ENCODE assay signal across 19 cellular contexts in genomic region chr5:35622974-35623373, GRCh38. TPM values are rescaled to one million over a fixed set of nuclear protein-coding genes. Genes with fewer than 3 reads are reported as not detected.
DNase-seq lines count a peak whose midpoint lies in the region; ATAC-seq and FAIRE-seq lines count a peak whose summit lies in the region.
"Had no signal": no experiment of that assay in that cellular context is flagged by ENCODE, and none has a peak within 500 bp of the region (broad histone marks: within the 10 kb centered on the region; RNA-seq: fewer than 3 reads in every experiment).

No MANE protein-coding gene starts in this region.

- peak overlapping the region; percentile 13 for H3K27ac Mint-ChIP-seq in activated T-cell treated with anti-CD3 and anti-CD28 coated beads, Interleukin-2, amount 50 U/mL, for 72 hours
- H3K27ac Mint-ChIP-seq in activated T-helper 17 cell treated with anti-CD3 and anti-CD28 coated beads, Interleukin-2, amount 50 U/mL, for 72 hours = peak overlapping the region; percentile 74
- H3K27ac Mint-ChIP-seq: CD4-positive, CD25-positive, alpha-beta regulatory T cell; H9 had no signal

- H3K9me3 Mint-ChIP-seq in activated T-cell treated with anti-CD3 and anti-CD28 coated beads, Interleukin-2, amount 50 U/mL, for 72 hours = no peaks in the 10 kb centered on the region
- H3K9me3 Mint-ChIP-seq in activated T-cell treated with anti-CD3 and anti-CD28 coated beads, Interleukin-2, amount 50 U/mL, for 4 hours = no peaks in the 10 kb centered on the region
- no peaks in the 10 kb centered on the region for H3K9me3 Mint-ChIP-seq in activated T-helper 17 cell treated with anti-CD3 and anti-CD28 coated beads, Interleukin-2, amount 50 U/mL, for 72 hours
- H3K9me3 Mint-ChIP-seq: CD4-positive, CD25-positive, alpha-beta regulatory T cell; H9 had no signal

- H3K27me3 Mint-ChIP-seq in activated T-cell treated with anti-CD3 and anti-CD28 coated beads, Interleukin-2, amount 50 U/mL, for 72 hours (ENCODE audit: low read depth) = no peaks in the 10 kb centered on the region
- no peaks in the 10 kb centered on the region for H3K27me3 Mint-ChIP-seq in activated T-cell treated with anti-CD3 and anti-CD28 coated beads, Interleukin-2, amount 50 U/mL, for 4 hours (ENCODE audit: low read depth)
- no peaks in the 10 kb centered on the region for H3K27me3 Mint-ChIP-seq in activated T-helper 17 cell treated with anti-CD3 and anti-CD28 coated beads, Interleukin-2, amount 50 U/mL, for 72 hours

- H3K36me3 Mint-ChIP-seq in activated T-cell treated with anti-CD3 and anti-CD28 coated beads, Interleukin-2, amount 50 U/mL, for 72 hours (ENCODE audit: insufficient read depth in 2 of 2) = no peaks in the 10 kb centered on the region
- peaks cover 3% of the 10 kb centered on the region for H3K36me3 Mint-ChIP-seq in activated T-cell treated with anti-CD3 and anti-CD28 coated beads, Interleukin-2, amount 50 U/mL, for 4 hours (ENCODE audit: insufficient read depth)
- no peaks in the 10 kb centered on the region for H3K36me3 Mint-ChIP-seq in activated T-helper 17 cell treated with anti-CD3 and anti-CD28 coated beads, Interleukin-2, amount 50 U/mL, for 72 hours (ENCODE audit: low read depth)
- H3K36me3 Mint-ChIP-seq: CD4-positive, CD25-positive, alpha-beta regulatory T cell had no signal

- FAIRE-seq in GM18507 (lab: Jason Lieb, UNC) = peak; percentile 21
- FAIRE-seq in urothelium cell line (lab: Jason Lieb, UNC) = peak; percentile 5
- FAIRE-seq: A204.1, HepG2, RCC 7860 had no signal

- ATAC-seq in activated T-cell treated with anti-CD3 and anti-CD28 coated beads, Interleukin-2, amount 50 U/mL, for 72 hours (replicated peaks in 1 of 2) = peak; percentile 38 to 48
- no peak for ATAC-seq in activated T-cell treated with anti-CD3 and anti-CD28 coated beads, Interleukin-2, amount 50 U/mL, for 4 hours
- ATAC-seq in activated T-helper 17 cell treated with anti-CD3 and anti-CD28 coated beads, Interleukin-2, amount 50 U/mL, for 72 hours (replicated peaks) = peak; percentile 40
- ATAC-seq in GM19455 (IDR thresholded peaks at IDR 0.05; ENCODE audit: unreplicated experiment) = no peak
- ATAC-seq: HepG2, Right ventricle myocardium inferior had no signal

- H3K4me3 Mint-ChIP-seq in activated T-cell treated with anti-CD3 and anti-CD28 coated beads, Interleukin-2, amount 50 U/mL, for 72 hours = peak overlapping the region; percentile 17 to 40
- no peak overlapping the region for H3K4me3 Mint-ChIP-seq in activated T-cell treated with anti-CD3 and anti-CD28 coated beads, Interleukin-2, amount 50 U/mL, for 4 hours
- peak overlapping the region; percentile 31 for H3K4me3 Mint-ChIP-seq in activated T-helper 17 cell treated with anti-CD3 and anti-CD28 coated beads, Interleukin-2, amount 50 U/mL, for 72 hours
- H3K4me3 Mint-ChIP-seq: CD4-positive, CD25-positive, alpha-beta regulatory T cell; H9 had no signal

- peaks cover 56% of the 10 kb centered on the region for H3K4me1 Mint-ChIP-seq in activated T-cell treated with anti-CD3 and anti-CD28 coated beads, Interleukin-2, amount 50 U/mL, for 72 hours (ENCODE audit: low read depth)
- peaks cover 25% of the 10 kb centered on the region for H3K4me1 Mint-ChIP-seq in activated T-cell treated with anti-CD3 and anti-CD28 coated beads, Interleukin-2, amount 50 U/mL, for 4 hours (ENCODE audit: low read depth)
- H3K4me1 Mint-ChIP-seq in activated T-helper 17 cell treated with anti-CD3 and anti-CD28 coated beads, Interleukin-2, amount 50 U/mL, for 72 hours = peaks cover 12% of the 10 kb centered on the region
- H3K4me1 Mint-ChIP-seq: H9 had no signal

- DNase-seq in activated T-cell treated with anti-CD3 and anti-CD28 coated beads, Interleukin-2, amount 50 U/mL, for 72 hours = peak; percentile 8 to 19
- DNase-seq in activated T-cell treated with anti-CD3 and anti-CD28 coated beads, Interleukin-2, amount 50 U/mL, for 4 hours = no peak
- DNase-seq in GM18507 (ENCODE audit: extremely low spot score, insufficient read length, low read depth) (no peak), urothelium cell line (ENCODE audit: low spot score) (no peak), nucleus accumbens (lab: John Stamatoyannopoulos, UW) (no peak)
- DNase-seq: BE2C; Calu3; CD4-positive, CD25-positive, alpha-beta regulatory T cell; EL; H9; KBM-7; NCI-H1105 treated with DMSO at 0.1 percent for 48 hours; NCI-H1694 had no signal

RNA-seq across cellular contexts. Expression of gene SPEF2, which starts 5.3 kb away (rescaled TPM):
- 10 to 100 TPM; 17.9 to 19.1 TPM for total RNA-seq in activated T-cell treated with anti-CD3 and anti-CD28 coated beads, Interleukin-2, amount 50 U/mL, for 72 hours
- total RNA-seq in activated T-cell treated with anti-CD3 and anti-CD28 coated beads, Interleukin-2, amount 50 U/mL, for 4 hours = 1 to 10 TPM; 3.4 to 4.3 (median 3.4) TPM
- 1 to 10 TPM; 6.7 to 9.3 TPM for total RNA-seq in activated T-helper 17 cell treated with anti-CD3 and anti-CD28 coated beads, Interleukin-2, amount 50 U/mL, for 72 hours

Comparison
In these comparisons a context has a peak if more than half of its experiments do, and no peak if none do; other contexts are left out.
1. ATAC-seq: peak in activated T-cell treated with anti-CD3 and anti-CD28 coated beads, Interleukin-2, amount 50 U/mL, for 72 hours (2 of 2) and activated T-helper 17 cell treated with anti-CD3 and anti-CD28 coated beads, Interleukin-2, amount 50 U/mL, for 72 hours (single experiment); none in activated T-cell treated with anti-CD3 and anti-CD28 coated beads, Interleukin-2, amount 50 U/mL, for 4 hours (0 of 2) and GM19455 (single experiment).
2. DNase-seq: peak in activated T-cell treated with anti-CD3 and anti-CD28 coated beads, Interleukin-2, amount 50 U/mL, for 72 hours (2 of 2); none in activated T-cell treated with anti-CD3 and anti-CD28 coated beads, Interleukin-2, amount 50 U/mL, for 4 hours (single experiment), GM18507 (single experiment), urothelium cell line (single experiment) and nucleus accumbens (0 of 56).